In the genomic region with DNA sequence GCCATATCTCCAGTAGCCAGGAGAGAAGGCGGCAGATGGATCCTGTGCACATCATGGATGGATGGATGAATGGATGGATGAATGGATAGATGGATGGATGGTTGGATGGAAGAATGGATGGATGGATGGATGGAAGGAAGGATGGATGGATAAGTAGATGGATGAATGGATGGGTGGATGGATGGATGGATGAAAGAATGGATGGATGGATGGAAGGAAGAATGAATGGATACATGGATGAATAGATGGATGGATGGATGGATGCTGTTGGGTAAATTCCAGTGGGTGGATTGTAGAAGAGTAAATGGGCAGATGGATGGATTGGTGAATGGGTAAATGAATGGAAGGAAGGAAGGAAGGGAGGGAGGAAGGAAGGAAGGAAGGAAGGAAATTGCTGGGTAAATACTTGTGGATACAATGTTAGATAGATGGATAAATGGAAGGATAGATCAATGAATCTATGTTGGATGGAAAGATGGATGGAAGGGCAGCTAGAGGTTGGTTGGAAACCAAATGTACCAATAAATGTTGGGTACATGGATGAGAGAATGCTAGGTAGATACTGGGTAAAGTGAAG, we compare ENCODE assay signal across 19 cellular contexts. TPM values are rescaled to one million over a fixed set of nuclear protein-coding genes. Genes with fewer than 3 reads are reported as not detected.
DNase-seq lines count a peak whose midpoint lies in the region; FAIRE-seq and TF ChIP-seq lines count a peak whose summit lies in the region.
"Had no signal": no experiment of that assay in that cellular context is flagged by ENCODE, and none has a peak within 500 bp of the region (broad histone marks: within the 10 kb centered on the region; RNA-seq: fewer than 3 reads in every experiment).

No MANE protein-coding gene starts in this region.

- no peak overlapping the region for H3K4me3 ChIP-seq in ascending aorta
- H3K4me3 ChIP-seq in tibial artery = no peak overlapping the region
- H3K4me3 ChIP-seq: HAP-1 had no signal

- H3K9me3 ChIP-seq in ascending aorta = no peaks in the 10 kb centered on the region
- H3K9me3 ChIP-seq in tibial artery = no peaks in the 10 kb centered on the region
- H3K9me3 ChIP-seq: HAP-1 had no signal

- TF ChIP-seq CTCF in ascending aorta (IDR thresholded peaks at IDR 0.05) (no peak), tibial artery (IDR thresholded peaks at IDR 0.05) (no peak)

- H3K27ac ChIP-seq in ascending aorta (peak overlapping the region; percentile 52 to 100), tibial artery (peak overlapping the region; percentile 68 to 99)

- peaks cover 0 to 44% of the 10 kb centered on the region in 2 donors for H3K4me1 ChIP-seq in ascending aorta
- H3K4me1 ChIP-seq in tibial artery = peaks cover 0 to 73% (median 31%) of the 10 kb centered on the region in 4 donors
- H3K4me1 ChIP-seq: HAP-1 had no signal

- peak; percentile 72 for FAIRE-seq in HTR-8/SVneo (lab: Jason Lieb, UNC)
- FAIRE-seq in RCC 7860 (lab: Jason Lieb, UNC) = no peak
- FAIRE-seq: GM12892, GM19239, H54 had no signal

- intact Hi-C loops in ascending aorta (cut with DNase I) (loop anchor here (5.0 to 10.0 kb wide), 2 partner anchors 166 to 389 kb away; partner anchors contain the start of genes B4GALT5 and RNF114), tibial artery (cut with DNase I; ENCODE audit: low total_unique reads) (loop anchor here (10.0 kb wide), 2 partner anchors 306 to 366 kb away; partner anchors contain the start of gene SPATA2)

- DNase-seq in HTR-8/SVneo (ENCODE audit: insufficient read length, low spot score) = no peak
- no peak for DNase-seq in ascending aorta (ENCODE audit: low spot score in 2 of 2)
- no peak for DNase-seq in tibial artery
- no peak for DNase-seq in stimulated activated CD4-positive, alpha-beta T cell treated with anti-CD3 and anti-CD28 coated beads, Interleukin-4, amount 100 ng/mL, for 1 hour
- no peak for DNase-seq in RCC 7860 (ENCODE audit: low spot score)
- DNase-seq in HCEC 1CT = no peak
- DNase-seq: C1 segment of cervical spinal cord; Calu3; CD4-positive, alpha-beta memory T cell; COR-L47; DMS53; DMS79 treated with DMSO at 0.1 percent for 48 hours; GF-D8; GOT3 had no signal

- H3K36me3 ChIP-seq in ascending aorta (peaks cover 61 to 66% of the 10 kb centered on the region in 2 donors), tibial artery (peaks cover 57 to 66% (median 61%) of the 10 kb centered on the region in 3 donors)
- H3K36me3 ChIP-seq: HAP-1 had no signal

- H3K27me3 ChIP-seq in ascending aorta = no peaks in the 10 kb centered on the region
- no peaks in the 10 kb centered on the region for H3K27me3 ChIP-seq in tibial artery

RNA-seq across cellular contexts. Expression of gene PTGIS, which starts 19.5 kb away (rescaled TPM):
- total RNA-seq in ascending aorta = 288 TPM
- total RNA-seq: A673; CD4-positive, alpha-beta memory T cell had no signal
